ENCODE assay signal across 1 cellular context in the genomic region with DNA sequence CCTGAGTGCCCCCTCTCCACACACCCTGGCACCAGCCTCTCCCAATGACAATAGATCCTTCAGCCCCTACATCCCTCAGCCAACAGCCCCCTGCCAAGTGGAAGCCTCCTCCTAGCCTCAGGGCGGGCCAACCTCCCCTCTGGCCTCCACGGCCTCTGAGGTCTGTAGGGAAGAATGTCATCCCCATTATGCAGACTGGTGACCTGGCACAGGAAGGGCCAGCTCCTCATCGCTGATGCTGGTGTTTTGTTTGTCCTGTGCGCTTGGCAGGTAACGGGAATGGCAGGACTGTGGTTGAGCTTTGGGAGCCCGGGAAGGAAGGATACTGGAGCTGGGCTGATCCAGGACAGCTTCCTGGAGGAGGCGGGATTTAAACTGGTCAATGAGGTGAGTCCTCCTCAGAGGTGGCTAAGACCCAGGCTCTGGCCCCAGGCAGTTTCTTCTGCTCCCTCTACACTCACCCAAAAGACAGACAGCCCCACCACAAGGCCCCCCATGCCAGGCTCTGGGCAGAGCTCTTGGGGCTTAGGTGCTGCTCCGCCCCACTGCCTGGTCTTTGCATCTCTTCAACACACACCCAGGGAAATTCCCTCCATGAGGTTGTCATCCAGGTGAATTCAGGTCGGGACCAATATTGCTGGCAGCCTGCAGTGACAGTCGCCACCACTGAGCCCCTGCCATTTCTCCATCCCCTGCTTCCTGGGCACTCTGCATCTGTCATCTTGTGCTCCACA.
TF ChIP-seq lines count a peak whose summit lies in the region.

No MANE protein-coding gene starts in this region.

TF ChIP-seq in IMR-90, 13 proteins besides CTCF, POLR2A, EP300 and RAD21 (continued from another document):
- TF ChIP-seq, protein P1, sequence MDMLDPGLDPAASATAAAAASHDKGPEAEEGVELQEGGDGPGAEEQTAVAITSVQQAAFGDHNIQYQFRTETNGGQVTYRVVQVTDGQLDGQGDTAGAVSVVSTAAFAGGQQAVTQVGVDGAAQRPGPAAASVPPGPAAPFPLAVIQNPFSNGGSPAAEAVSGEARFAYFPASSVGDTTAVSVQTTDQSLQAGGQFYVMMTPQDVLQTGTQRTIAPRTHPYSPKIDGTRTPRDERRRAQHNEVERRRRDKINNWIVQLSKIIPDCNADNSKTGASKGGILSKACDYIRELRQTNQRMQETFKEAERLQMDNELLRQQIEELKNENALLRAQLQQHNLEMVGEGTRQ (IDR thresholded peaks at IDR 0.05; ENCODE audit: low read depth, low read length) = no peak
- TF ChIP-seq CEBPB (IDR thresholded peaks at IDR 0.05; ENCODE audit: low read depth, low read length) = no peak
- no peak for TF ChIP-seq MAZ (IDR thresholded peaks at IDR 0.05; ENCODE audit: borderline replicate concordance, low read depth, low read length)
- TF ChIP-seq SMC3 (IDR thresholded peaks at IDR 0.05; ENCODE audit: low read depth, low read length) = no peak
- no peak for TF ChIP-seq RFX5 (IDR thresholded peaks at IDR 0.05; ENCODE audit: low read depth, low read length)
- TF ChIP-seq MXI1 (IDR thresholded peaks at IDR 0.05; ENCODE audit: borderline replicate concordance, low read depth, low read length) = no peak
TF ChIP-seq in IMR-90: peak in this region for 0.
